ENCODE assay signal across 11 cellular contexts in the genomic region with DNA sequence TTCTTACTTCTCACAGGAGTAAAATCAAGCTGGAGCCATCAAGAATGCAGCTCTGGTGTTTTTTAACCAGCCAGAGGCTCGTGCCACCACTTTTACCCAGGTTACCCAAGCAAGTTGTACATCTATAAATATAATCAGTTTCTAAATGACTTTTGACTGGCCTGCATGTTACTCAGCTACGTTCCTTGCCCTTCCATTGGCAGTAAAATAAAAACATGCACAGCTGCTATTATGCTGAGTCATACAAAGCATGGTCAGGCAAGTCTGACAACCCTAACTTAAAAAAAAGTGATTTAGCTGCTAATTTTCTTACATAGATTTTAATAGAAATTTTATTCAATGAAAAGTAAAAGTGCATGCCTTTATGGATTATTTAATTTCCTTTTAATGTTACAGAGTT.
DNase-seq lines count a peak whose midpoint lies in the region; ATAC-seq and TF ChIP-seq lines count a peak whose summit lies in the region.
"Had no signal": no experiment of that assay in that cellular context is flagged by ENCODE, and none has a peak within 500 bp of the region (broad histone marks: within the 10 kb centered on the region; RNA-seq: fewer than 3 reads in every experiment).

No MANE protein-coding gene starts in this region.

- TF ChIP-seq POLR2A in erythroblast (IDR thresholded peaks at IDR 0.05; ENCODE audit: low read length), result no peak

- no peaks in the 10 kb centered on the region for H3K4me1 Mint-ChIP-seq in activated naive CD8-positive, alpha-beta T cell treated with anti-CD3 and anti-CD28 coated beads for 36 hours

- no peak overlapping the region for H3K4me3 Mint-ChIP-seq in activated naive CD8-positive, alpha-beta T cell treated with anti-CD3 and anti-CD28 coated beads for 36 hours
- H3K4me3 Mint-ChIP-seq: stimulated activated naive CD8-positive, alpha-beta T cell treated with anti-CD3 and anti-CD28 coated beads, Interleukin-15, Interleukin-2, amounts not matched to agents 100 ng/mL and 50 ng/mL, for 24 hours had no signal

- no peaks in the 10 kb centered on the region for H3K27me3 Mint-ChIP-seq in activated naive CD8-positive, alpha-beta T cell treated with anti-CD3 and anti-CD28 coated beads for 36 hours
- H3K27me3 Mint-ChIP-seq: stimulated activated naive CD8-positive, alpha-beta T cell treated with anti-CD3 and anti-CD28 coated beads, Interleukin-15, Interleukin-2, amounts not matched to agents 100 ng/mL and 50 ng/mL, for 24 hours had no signal

- DNase-seq in AG20443 (ENCODE audit: low spot score) (peak; percentile 30), HPDE6-E6E7 (ENCODE audit: extremely low spot score) (peak; percentile 47), erythroblast (lab: John Stamatoyannopoulos, UW) (peak; percentile 2 to 16), NOMO-1 treated with dmso at 0.1 percent for 144 hours (lab: John Stamatoyannopoulos, UW; ENCODE audit: unreplicated experiment) (no peak), KG1 (lab: John Stamatoyannopoulos, UW) (no peak)
- DNase-seq in central memory CD4-positive, alpha-beta T cell, result no peak
- DNase-seq in activated naive CD8-positive, alpha-beta T cell treated with anti-CD3 and anti-CD28 coated beads for 36 hours, result no peak
- DNase-seq: DMS153, NCI-H1436 had no signal

- H3K9me3 Mint-ChIP-seq in activated naive CD8-positive, alpha-beta T cell treated with anti-CD3 and anti-CD28 coated beads for 36 hours, result no peaks in the 10 kb centered on the region
- H3K9me3 Mint-ChIP-seq: stimulated activated naive CD8-positive, alpha-beta T cell treated with anti-CD3 and anti-CD28 coated beads, Interleukin-15, Interleukin-2, amounts not matched to agents 100 ng/mL and 50 ng/mL, for 24 hours had no signal

- H3K27ac Mint-ChIP-seq in activated naive CD8-positive, alpha-beta T cell treated with anti-CD3 and anti-CD28 coated beads for 36 hours, result no peak overlapping the region
- H3K27ac Mint-ChIP-seq: stimulated activated naive CD8-positive, alpha-beta T cell treated with anti-CD3 and anti-CD28 coated beads, Interleukin-15, Interleukin-2, amounts not matched to agents 100 ng/mL and 50 ng/mL, for 24 hours had no signal

- peak; percentile 63 for ATAC-seq in GM21515 (IDR thresholded peaks at IDR 0.05; ENCODE audit: unreplicated experiment)

- H3K36me3 Mint-ChIP-seq in activated naive CD8-positive, alpha-beta T cell treated with anti-CD3 and anti-CD28 coated beads for 36 hours, result no peaks in the 10 kb centered on the region

Comparison
In these comparisons a context has a peak if more than half of its experiments do, and no peak if none do; other contexts are left out.
1. DNase-seq: peak in AG20443 (single experiment), HPDE6-E6E7 (single experiment) and erythroblast (2 of 2); none in central memory CD4-positive, alpha-beta T cell (single experiment), NOMO-1 treated with dmso at 0.1 percent for 144 hours (single experiment), activated naive CD8-positive, alpha-beta T cell treated with anti-CD3 and anti-CD28 coated beads for 36 hours (single experiment) and KG1 (single experiment).